Comparison of ENCODE assay signal across 21 cellular contexts in genomic region chr3:98695816-98696215, GRCh38.
DNase-seq lines count a peak whose midpoint lies in the region; ATAC-seq and TF ChIP-seq lines count a peak whose summit lies in the region.
"Had no signal": no experiment of that assay in that cellular context is flagged by ENCODE, and none has a peak within 500 bp of the region (broad histone marks: within the 10 kb centered on the region; RNA-seq: fewer than 3 reads in every experiment).

No MANE protein-coding gene starts in this region.

- TF ChIP-seq CTCF in RWPE2 (IDR thresholded peaks at IDR 0.05; ENCODE audit: poor library complexity, severe bottlenecking), result no peak

- DNase-seq in ELR (ENCODE audit: low read depth), result peak; percentile 64
- no peak for DNase-seq in RWPE2 (ENCODE audit: low spot score)
- DNase-seq in epithelial cell of prostate (ENCODE audit: low read depth, low spot score), result no peak
- peak; percentile 47 for DNase-seq in pulmonary artery endothelial cell (ENCODE audit: low read depth, low spot score)
- DNase-seq in NCI-H1694 (lab: John Stamatoyannopoulos, UW), result no peak
- DNase-seq in naive thymus-derived CD8-positive, alpha-beta T cell, result no peak
- DNase-seq: activated CD4-positive, alpha-beta T cell treated with anti-CD3 and anti-CD28 coated beads, Interleukin-2, amount 50 U/mL, for 1 hour; CD4-positive, CD25-positive, alpha-beta regulatory T cell; endodermal cell; GF-D8; heart left ventricle; natural killer cell; NCI-H2029; pancreas; sigmoid colon; upper lobe of right lung had no signal

- POLR2A ChIA-PET in naive thymus-derived CD8-positive, alpha-beta T cell (lab: Charles Lee), result no interaction called here

- no peaks in the 10 kb centered on the region for H3K9me3 ChIP-seq in RWPE2 (ENCODE audit: severe bottlenecking)
- H3K9me3 ChIP-seq: heart left ventricle, pancreas, sigmoid colon, upper lobe of right lung had no signal

- H3K4me3 ChIP-seq in RWPE2 (ENCODE audit: severe bottlenecking), result no peak overlapping the region
- H3K4me3 ChIP-seq: heart left ventricle, pancreas, sigmoid colon, upper lobe of right lung had no signal

- no peak overlapping the region for H3K4me3 Mint-ChIP-seq in naive thymus-derived CD8-positive, alpha-beta T cell
- H3K4me3 Mint-ChIP-seq: CD4-positive, CD25-positive, alpha-beta regulatory T cell; endodermal cell; mesothelial cell of epicardium; natural killer cell had no signal

- H3K36me3 Mint-ChIP-seq in naive thymus-derived CD8-positive, alpha-beta T cell, result no peaks in the 10 kb centered on the region
- H3K36me3 Mint-ChIP-seq: activated naive CD4-positive, alpha-beta T cell treated with anti-CD3 and anti-CD28 coated beads, Interleukin-2, amount 50 U/mL, for 72 hours; CD4-positive, CD25-positive, alpha-beta regulatory T cell; mesothelial cell of epicardium; natural killer cell had no signal

- peaks cover 5% of the 10 kb centered on the region for H3K4me1 ChIP-seq in RWPE2 (ENCODE audit: insufficient read depth, poor library complexity, severe bottlenecking)
- H3K4me1 ChIP-seq: pancreas, sigmoid colon, upper lobe of right lung had no signal

- H3K27me3 ChIP-seq in RWPE2 (ENCODE audit: insufficient read depth, poor library complexity, severe bottlenecking), result no peaks in the 10 kb centered on the region
- H3K27me3 ChIP-seq: heart left ventricle, pancreas, sigmoid colon, upper lobe of right lung had no signal

- H3K9me3 Mint-ChIP-seq in naive thymus-derived CD8-positive, alpha-beta T cell, result peaks cover 0 to 3% (median 0%) of the 10 kb centered on the region in 9 donors
- H3K9me3 Mint-ChIP-seq: activated naive CD4-positive, alpha-beta T cell treated with anti-CD3 and anti-CD28 coated beads, Interleukin-2, amount 50 U/mL, for 72 hours; endodermal cell; natural killer cell had no signal

- H3K36me3 ChIP-seq in RWPE2 (ENCODE audit: low read depth), result no peaks in the 10 kb centered on the region
- H3K36me3 ChIP-seq: heart left ventricle, pancreas, sigmoid colon, upper lobe of right lung had no signal

- ATAC-seq in RWPE2 (ENCODE audit: low read depth) (peak; percentile 44; the same call in 1 of the 3 replicates), HG02970 (IDR thresholded peaks at IDR 0.05; ENCODE audit: low FRiP score, unreplicated experiment) (no peak)
- ATAC-seq in naive thymus-derived CD8-positive, alpha-beta T cell, result no peak
- ATAC-seq: activated naive CD4-positive, alpha-beta T cell treated with anti-CD3 and anti-CD28 coated beads, Interleukin-2, amount 50 U/mL, for 72 hours; heart left ventricle; left lobe of liver; natural killer cell; pancreas; upper lobe of right lung had no signal

- H3K27ac Mint-ChIP-seq in naive thymus-derived CD8-positive, alpha-beta T cell, result no peak overlapping the region
- H3K27ac Mint-ChIP-seq: activated naive CD4-positive, alpha-beta T cell treated with anti-CD3 and anti-CD28 coated beads, Interleukin-2, amount 50 U/mL, for 72 hours; CD4-positive, CD25-positive, alpha-beta regulatory T cell; endodermal cell; mesothelial cell of epicardium; natural killer cell had no signal

- peaks cover 0 to 2% (median 0%) of the 10 kb centered on the region in 5 donors for H3K27me3 Mint-ChIP-seq in naive thymus-derived CD8-positive, alpha-beta T cell

- H3K4me1 Mint-ChIP-seq in naive thymus-derived CD8-positive, alpha-beta T cell, result no peaks in the 10 kb centered on the region
- H3K4me1 Mint-ChIP-seq: CD4-positive, CD25-positive, alpha-beta regulatory T cell; endodermal cell; mesothelial cell of epicardium; natural killer cell had no signal

- H3K27ac ChIP-seq in RWPE2 (ENCODE audit: poor library complexity, severe bottlenecking) (peak overlapping the region; percentile 63), epithelial cell of prostate (peak overlapping the region; percentile 72)
- H3K27ac ChIP-seq: heart left ventricle, KMS-11, pancreas, sigmoid colon, upper lobe of right lung had no signal

Comparison
In these comparisons a context has a peak if more than half of its experiments do, and no peak if none do; other contexts are left out.
1. DNase-seq: peak in ELR (single experiment) and pulmonary artery endothelial cell (single experiment); none in RWPE2 (single experiment), epithelial cell of prostate (single experiment), NCI-H1694 (single experiment) and naive thymus-derived CD8-positive, alpha-beta T cell (0 of 10).